31 cellular contexts compared by ENCODE assay signal in the genomic region with DNA sequence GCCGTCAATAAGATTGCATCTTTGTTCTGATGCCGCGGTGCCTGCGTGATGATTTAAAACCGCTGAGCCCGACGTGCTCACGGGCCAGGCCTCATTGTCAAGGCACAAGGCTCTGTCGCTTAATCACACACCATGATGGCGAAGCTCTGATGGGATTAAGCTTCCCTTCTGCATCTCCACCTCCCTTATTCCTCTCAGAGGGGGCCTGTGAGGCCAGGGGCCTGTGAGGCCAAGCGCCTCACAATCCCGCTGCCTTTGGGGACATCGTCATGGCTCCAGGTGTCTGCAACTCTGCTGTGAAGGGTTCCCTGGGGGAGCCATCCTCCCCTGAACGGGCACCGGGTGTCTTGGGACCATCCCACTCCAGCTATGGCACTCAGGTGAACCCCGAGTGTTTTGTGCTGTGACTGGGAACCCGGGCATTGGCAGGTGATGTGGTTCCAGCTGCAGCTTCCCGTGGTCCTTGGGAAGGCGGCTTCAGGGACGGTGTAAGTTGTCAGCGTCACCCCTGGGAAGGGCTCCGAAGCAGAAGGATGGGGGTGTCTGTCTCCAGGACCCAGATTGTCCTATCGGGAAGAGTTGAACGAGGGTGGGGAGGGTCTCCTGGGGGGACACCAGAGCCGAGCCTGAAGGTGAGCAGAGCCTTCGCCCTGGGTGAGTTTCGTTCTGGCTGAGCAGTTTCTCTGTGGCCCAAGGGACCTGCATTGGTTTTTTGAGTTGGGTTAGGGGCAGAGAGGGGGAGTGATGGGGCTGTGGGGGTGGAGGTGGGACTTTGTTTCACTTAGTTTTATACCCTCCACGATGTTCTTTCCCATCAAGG. TPM values are rescaled to one million over a fixed set of nuclear protein-coding genes. Genes with fewer than 3 reads are reported as not detected.
A peak's percentile ranks its signal among the peaks of the same experiment; 100 is the strongest.
DNase-seq lines count a peak whose midpoint lies in the region; ATAC-seq, FAIRE-seq and TF ChIP-seq lines count a peak whose summit lies in the region.
"Had no signal": no experiment of that assay in that cellular context is flagged by ENCODE, and none has a peak within 500 bp of the region (broad histone marks: within the 10 kb centered on the region; RNA-seq: fewer than 3 reads in every experiment).

No MANE protein-coding gene starts in this region.

- no peaks in the 10 kb centered on the region for H3K36me3 ChIP-seq in GM23338 (ENCODE audit: insufficient read depth)
- H3K36me3 ChIP-seq in bronchial epithelial cell (ENCODE audit: control insufficient read depth, insufficient read depth, low read length): no peaks in the 10 kb centered on the region
- H3K36me3 ChIP-seq in spleen: no peaks in the 10 kb centered on the region
- H3K36me3 ChIP-seq: BE2C, gastrocnemius medialis, ovary, stomach, tibial artery had no signal

- H3K9me3 ChIP-seq in spleen: peaks cover 0 to 13% (median 3%) of the 10 kb centered on the region in 8 donors
- H3K9me3 ChIP-seq: BE2C, gastrocnemius medialis, ovary had no signal

- no peak overlapping the region for H3K27ac Mint-ChIP-seq in activated naive CD8-positive, alpha-beta T cell treated with anti-CD3 and anti-CD28 coated beads, Interleukin-2, amount 10 ng/mL, durations not matched to agents 7 days and 5 days
- H3K27ac Mint-ChIP-seq in activated naive CD8-positive, alpha-beta T cell treated with anti-CD3 and anti-CD28 coated beads, Interleukin-2, amount 50 U/mL, for 24 hours: no peak overlapping the region
- H3K27ac Mint-ChIP-seq in GM23338: no peak overlapping the region
- H3K27ac Mint-ChIP-seq: activated CD8-positive, alpha-beta memory T cell treated with anti-CD3 and anti-CD28 coated beads, Interleukin-2, amount 10 ng/mL, durations not matched to agents 7 days and 5 days; HFFc6; immature natural killer cell had no signal

- H3K4me3 ChIP-seq in GM23338 (no peak overlapping the region), bronchial epithelial cell (ENCODE audit: low read depth, low read length) (no peak overlapping the region), spleen (no peak overlapping the region)
- H3K4me3 ChIP-seq: gastrocnemius medialis, ovary, smooth muscle cell, tibial artery had no signal

- intact Hi-C loops in spleen (cut with DNase I; ENCODE audit: low total_unique reads): no loop called here

- H3K27me3 ChIP-seq in GM23338 (ENCODE audit: insufficient read depth) (no peaks in the 10 kb centered on the region), bronchial epithelial cell (ENCODE audit: control insufficient read depth, insufficient read depth, low read length) (peaks cover 20% of the 10 kb centered on the region), spleen (replicated peaks in 1 of 7) (peaks cover 3 to 98% (median 75%) of the 10 kb centered on the region in 7 donors)
- H3K27me3 ChIP-seq: ovary had no signal

- H3F3A ChIP-seq in GM23338 (replicated peaks; ENCODE audit: low read depth): peaks cover 17% of the 10 kb centered on the region

- TF ChIP-seq CTCF in GM23338 (conservative IDR thresholded peaks at IDR 0.05; ENCODE audit: low read depth in 2 of 2) (no peak), bronchial epithelial cell (IDR thresholded peaks at IDR 0.05; ENCODE audit: insufficient read depth, low read length, severe bottlenecking) (no peak), spleen (IDR thresholded peaks at IDR 0.05 in 8 of 11, conservative IDR thresholded peaks at IDR 0.05 in 3 of 11) (no peak)

- DNase-seq in activated naive CD8-positive, alpha-beta T cell treated with anti-CD3 and anti-CD28 coated beads, Interleukin-2, amount 10 ng/mL, durations not matched to agents 7 days and 5 days: peak; percentile 9
- no peak for DNase-seq in activated naive CD8-positive, alpha-beta T cell treated with anti-CD3 and anti-CD28 coated beads, Interleukin-2, amount 50 U/mL, for 24 hours
- DNase-seq in GM23338 (ENCODE audit: low spot score): peak; percentile 1
- no peak for DNase-seq in bronchial epithelial cell (ENCODE audit: low read depth)
- peak; percentile 45 for DNase-seq in spleen
- DNase-seq in cerebellum (ENCODE audit: low spot score): no peak
- no peak for DNase-seq in H4 (ENCODE audit: low spot score)
- DNase-seq: activated CD4-positive, alpha-beta T cell treated with anti-CD3 and anti-CD28 coated beads, Interleukin-2, amount 50 U/mL, for 1 hour; activated CD8-positive, alpha-beta memory T cell treated with anti-CD3 and anti-CD28 coated beads, Interleukin-2, amount 10 ng/mL, durations not matched to agents 7 days and 5 days; activated naive CD4-positive, alpha-beta T cell treated with anti-CD3 and anti-CD28 coated beads, Interleukin-2, amount 50 U/mL, for 16 hours; gastrocnemius medialis; GDM1; immature natural killer cell; NCI-H187 treated with DMSO at 0.1 percent for 48 hours; NCI-H524 treated with DMSO at 0.1 percent for 48 hours; stimulated activated CD4-positive, alpha-beta T cell treated with anti-CD3 and anti-CD28 coated beads, Interleukin-2, amount 100 ng/mL, for 24 hours; stomach; SW 1271; T-helper 9 cell had no signal

- no peak for TF ChIP-seq POLR2A in spleen (IDR thresholded peaks at IDR 0.05)

- H3K9me2 ChIP-seq in GM23338 (ENCODE audit: insufficient read depth): no peaks in the 10 kb centered on the region

- POLR2A ChIA-PET in activated naive CD8-positive, alpha-beta T cell treated with anti-CD3 and anti-CD28 coated beads, Interleukin-2, amount 10 ng/mL, durations not matched to agents 7 days and 5 days (lab: Charles Lee): no interaction called here

- H2AFZ ChIP-seq in GM23338: no peak overlapping the region

- ATAC-seq in activated naive CD8-positive, alpha-beta T cell treated with anti-CD3 and anti-CD28 coated beads, Interleukin-2, amount 10 ng/mL, durations not matched to agents 7 days and 5 days (ENCODE audit: low read depth): no peak
- ATAC-seq in activated naive CD8-positive, alpha-beta T cell treated with anti-CD3 and anti-CD28 coated beads, Interleukin-2, amount 50 U/mL, for 24 hours: no peak
- no peak for ATAC-seq in GM23338
- ATAC-seq: activated CD8-positive, alpha-beta memory T cell treated with anti-CD3 and anti-CD28 coated beads, Interleukin-2, amount 10 ng/mL, durations not matched to agents 7 days and 5 days; gastrocnemius medialis; left lobe of liver; Panc1 had no signal

- FAIRE-seq in bronchial epithelial cell (lab: Jason Lieb, UNC): peak; percentile 28
- FAIRE-seq: astrocyte had no signal

- H3K4me1 Mint-ChIP-seq in activated naive CD8-positive, alpha-beta T cell treated with anti-CD3 and anti-CD28 coated beads, Interleukin-2, amount 10 ng/mL, durations not matched to agents 7 days and 5 days: peaks cover 2% of the 10 kb centered on the region
- no peaks in the 10 kb centered on the region for H3K4me1 Mint-ChIP-seq in activated naive CD8-positive, alpha-beta T cell treated with anti-CD3 and anti-CD28 coated beads, Interleukin-2, amount 50 U/mL, for 24 hours
- H3K4me1 Mint-ChIP-seq in GM23338: peaks cover 24% of the 10 kb centered on the region
- H3K4me1 Mint-ChIP-seq: activated CD8-positive, alpha-beta memory T cell treated with anti-CD3 and anti-CD28 coated beads, Interleukin-2, amount 10 ng/mL, durations not matched to agents 7 days and 5 days; central memory CD8-positive, alpha-beta T cell; immature natural killer cell had no signal

- no peak overlapping the region for H3K4me2 ChIP-seq in GM23338
- H3K4me2 ChIP-seq: smooth muscle cell had no signal

- H3K27ac ChIP-seq in GM23338 (ENCODE audit: low read depth) (no peak overlapping the region; the same call in 1 of the 2 replicates), spleen (no peak overlapping the region)
- H3K27ac ChIP-seq: gastrocnemius medialis, ovary, stomach, tibial artery, VCaP had no signal

- peaks cover 20% of the 10 kb centered on the region for H3K4me1 ChIP-seq in GM23338 (ENCODE audit: insufficient read depth)
- H3K4me1 ChIP-seq in spleen: peaks cover 8 to 23% (median 12%) of the 10 kb centered on the region in 6 donors
- H3K4me1 ChIP-seq: BE2C, gastrocnemius medialis had no signal

- H3K27me3 Mint-ChIP-seq in activated naive CD8-positive, alpha-beta T cell treated with anti-CD3 and anti-CD28 coated beads, Interleukin-2, amount 10 ng/mL, durations not matched to agents 7 days and 5 days: peaks cover 21% of the 10 kb centered on the region
- peaks cover 12% of the 10 kb centered on the region for H3K27me3 Mint-ChIP-seq in activated naive CD8-positive, alpha-beta T cell treated with anti-CD3 and anti-CD28 coated beads, Interleukin-2, amount 50 U/mL, for 24 hours
- H3K27me3 Mint-ChIP-seq in GM23338 (ENCODE audit: insufficient read depth, low read depth, poor library complexity): peaks cover 28% of the 10 kb centered on the region

- H3K36me3 Mint-ChIP-seq in activated naive CD8-positive, alpha-beta T cell treated with anti-CD3 and anti-CD28 coated beads, Interleukin-2, amount 10 ng/mL, durations not matched to agents 7 days and 5 days: no peaks in the 10 kb centered on the region
- H3K36me3 Mint-ChIP-seq in activated naive CD8-positive, alpha-beta T cell treated with anti-CD3 and anti-CD28 coated beads, Interleukin-2, amount 50 U/mL, for 24 hours (ENCODE audit: low read depth): no peaks in the 10 kb centered on the region
- peaks cover 5% of the 10 kb centered on the region for H3K36me3 Mint-ChIP-seq in GM23338 (ENCODE audit: low read depth)
- H3K36me3 Mint-ChIP-seq: activated CD8-positive, alpha-beta memory T cell treated with anti-CD3 and anti-CD28 coated beads, Interleukin-2, amount 10 ng/mL, durations not matched to agents 7 days and 5 days; immature natural killer cell had no signal

- 70 to 80% (median 75%) methylated on average over 25 to 28 of the region's 28 CpGs for WGBS in spleen, 5 donors

- no peaks in the 10 kb centered on the region for H3K79me2 ChIP-seq in GM23338 (replicated peaks; ENCODE audit: insufficient read depth)

- no peak overlapping the region for H3K4me3 Mint-ChIP-seq in activated naive CD8-positive, alpha-beta T cell treated with anti-CD3 and anti-CD28 coated beads, Interleukin-2, amount 10 ng/mL, durations not matched to agents 7 days and 5 days
- no peak overlapping the region for H3K4me3 Mint-ChIP-seq in activated naive CD8-positive, alpha-beta T cell treated with anti-CD3 and anti-CD28 coated beads, Interleukin-2, amount 50 U/mL, for 24 hours
- no peak overlapping the region for H3K4me3 Mint-ChIP-seq in GM23338
- H3K4me3 Mint-ChIP-seq: activated CD8-positive, alpha-beta memory T cell treated with anti-CD3 and anti-CD28 coated beads, Interleukin-2, amount 10 ng/mL, durations not matched to agents 7 days and 5 days; central memory CD8-positive, alpha-beta T cell; immature natural killer cell had no signal

- no peaks in the 10 kb centered on the region for H3K9me3 Mint-ChIP-seq in activated naive CD8-positive, alpha-beta T cell treated with anti-CD3 and anti-CD28 coated beads, Interleukin-2, amount 10 ng/mL, durations not matched to agents 7 days and 5 days
- no peaks in the 10 kb centered on the region for H3K9me3 Mint-ChIP-seq in activated naive CD8-positive, alpha-beta T cell treated with anti-CD3 and anti-CD28 coated beads, Interleukin-2, amount 50 U/mL, for 24 hours
- H3K9me3 Mint-ChIP-seq in GM23338: peaks cover 10% of the 10 kb centered on the region
- H3K9me3 Mint-ChIP-seq: central memory CD8-positive, alpha-beta T cell had no signal

- H4K20me1 ChIP-seq in GM23338 (replicated peaks; ENCODE audit: insufficient read depth): no peaks in the 10 kb centered on the region

RNA-seq across cellular contexts. Expression of gene BHLHE23, which starts 18.0 kb away (rescaled TPM):
- total RNA-seq in activated naive CD8-positive, alpha-beta T cell treated with anti-CD3 and anti-CD28 coated beads, Interleukin-2, amount 10 ng/mL, durations not matched to agents 7 days and 5 days: not detected
- 5.0 and 6.6 TPM in 2 replicates for total RNA-seq in GM23338 (2014; rRNA removed; shearing (Covaris generic))
- polyA plus RNA-seq in GM23338 (2016; fragmentation: Nextera tagmentation; extraction: Ambion mirVana) (0.52 TPM in 2 replicates), spleen (not detected)
- total RNA-seq in bronchial epithelial cell (not detected in 2 replicates), spleen (not detected), cerebellum (not detected)
- total RNA-seq in H4 (2014; rRNA removed; shearing (Covaris generic)): not detected in 2 replicates
- total RNA-seq: activated CD8-positive, alpha-beta memory T cell treated with anti-CD3 and anti-CD28 coated beads, Interleukin-2, amount 10 ng/mL, durations not matched to agents 7 days and 5 days; astrocyte; dermis microvascular lymphatic vessel endothelial cell; gastrocnemius medialis; HFFc6; left lobe of liver; LHCN-M2; ovary; smooth muscle cell had no signal
- polyA plus RNA-seq: immature natural killer cell, ovary, smooth muscle cell, stomach had no signal

Comparison
In these comparisons a context has a peak if more than half of its experiments do, and no peak if none do; other contexts are left out.
1. DNase-seq: peak in activated naive CD8-positive, alpha-beta T cell treated with anti-CD3 and anti-CD28 coated beads, Interleukin-2, amount 10 ng/mL, durations not matched to agents 7 days and 5 days (single experiment), GM23338 (single experiment) and spleen (single experiment); none in activated naive CD8-positive, alpha-beta T cell treated with anti-CD3 and anti-CD28 coated beads, Interleukin-2, amount 50 U/mL, for 24 hours (single experiment), bronchial epithelial cell (single experiment), cerebellum (single experiment) and H4 (single experiment).